Comparison of ENCODE assay signal across 8 cellular contexts in genomic region chr6:43627008-43627825, GRCh38. TPM values are rescaled to one million over a fixed set of nuclear protein-coding genes. Genes with fewer than 3 reads are reported as not detected.
DNase-seq lines count a peak whose midpoint lies in the region; ATAC-seq and TF ChIP-seq lines count a peak whose summit lies in the region.

No MANE protein-coding gene starts in this region.

- H3K9me3 ChIP-seq in tibial artery = no peaks in the 10 kb centered on the region

- DNase-seq in HEK293T (ENCODE audit: extremely low spot score) (peak; percentile 36), RPMI7951 (ENCODE audit: low read depth) (peak; percentile 94), dedifferentiated amniotic fluid mesenchymal stem cell (ENCODE audit: extremely low spot score) (peak; percentile 98), lung microvascular endothelial cell (ENCODE audit: low read depth in 2 of 2) (peak; percentile 97 to 98), tibial artery (peak; percentile 83 to 88)

- H3K4me3 ChIP-seq in tibial artery = peak overlapping the region in 1 of 2 donors; percentile 93

- H3K27me3 ChIP-seq in tibial artery = no peaks in the 10 kb centered on the region

- intact Hi-C loops in tibial artery (cut with DNase I; ENCODE audit: low total_unique reads) = no loop called here

- no peak for TF ChIP-seq CTCF in C4-2B (conservative IDR thresholded peaks at IDR 0.05)
- no peak for TF ChIP-seq CTCF in tibial artery (IDR thresholded peaks at IDR 0.05)

- peaks cover 38 to 44% (median 41%) of the 10 kb centered on the region in 3 donors for H3K36me3 ChIP-seq in tibial artery

- ATAC-seq in HG03460 (IDR thresholded peaks at IDR 0.05; ENCODE audit: unreplicated experiment) (no peak), HG03521 (IDR thresholded peaks at IDR 0.05; ENCODE audit: unreplicated experiment) (no peak)

- POLR2A ChIA-PET in HEK293T (lab: Yijun Ruan, JAX) = interaction anchor here (0.7 to 1.9 kb wide), 6 partner anchors 8 to 51 kb away, joined by 3 to 10 read pairs (median 4); partner anchors contain the start of genes MAD2L1BP, POLH and XPO5

- H3K4me1 ChIP-seq in tibial artery = peaks cover 0 to 25% (median 21%) of the 10 kb centered on the region in 4 donors

- H3K27ac ChIP-seq in C4-2B (peak overlapping the region; percentile 83; the same call in 1 of the 2 replicates), tibial artery (peak overlapping the region; percentile 93 to 95)

- CTCF ChIA-PET in HEK293T (lab: Yijun Ruan, JAX) = interaction anchor here (0.7 kb wide), 1 partner anchor 19 kb away, joined by 3 read pairs; no protein-coding TSS in a partner anchor

TF ChIP-seq in HEK293T, 16 proteins besides CTCF, POLR2A, EP300 and RAD21:
- TF ChIP-seq FOXK2 (IDR thresholded peaks at IDR 0.05) = no peak
- TF ChIP-seq ELF4 (IDR thresholded peaks at IDR 0.05) = no peak
- no peak for TF ChIP-seq FOXM1 (IDR thresholded peaks at IDR 0.05; ENCODE audit: borderline replicate concordance)
- TF ChIP-seq CTBP1 (IDR thresholded peaks at IDR 0.05; ENCODE audit: borderline replicate concordance) = no peak
- TF ChIP-seq SUZ12 (IDR thresholded peaks at IDR 0.05) = no peak

RNA-seq across cellular contexts. Expression of gene GTPBP2, which starts 1.8 kb away (rescaled TPM):
- 39.5 and 42.4 TPM in 2 replicates for total RNA-seq in RPMI7951 (2014; rRNA removed; shearing (Covaris generic))
- total RNA-seq in lung microvascular endothelial cell = 25.7 and 32.3 TPM in 2 replicates

RNA-seq across cellular contexts. Expression of gene MAD2L1BP, which starts 8.4 kb away (rescaled TPM):
- 71.7 and 86.2 TPM in 2 replicates for total RNA-seq in RPMI7951 (2014; rRNA removed; shearing (Covaris generic))
- total RNA-seq in lung microvascular endothelial cell = 18.1 and 20.8 TPM in 2 replicates

RNA-seq across cellular contexts. Expression of gene RSPH9, which starts 17.6 kb away (rescaled TPM):
- 1.1 and 1.3 TPM in 2 replicates for total RNA-seq in RPMI7951 (2014; rRNA removed; shearing (Covaris generic))
- total RNA-seq in lung microvascular endothelial cell = 0.20 and 0.22 TPM in 2 replicates

RNA-seq across cellular contexts. Expression of gene POLH, which starts 51.2 kb away (rescaled TPM):
- total RNA-seq in RPMI7951 (2014; rRNA removed; shearing (Covaris generic)) = 33.6 and 38.0 TPM in 2 replicates
- total RNA-seq in lung microvascular endothelial cell = 8.1 and 12.6 TPM in 2 replicates

RNA-seq across cellular contexts. Expression of gene XPO5, which starts 51.4 kb away (rescaled TPM):
- total RNA-seq in RPMI7951 (2014; rRNA removed; shearing (Covaris generic)) = 40.2 and 48.1 TPM in 2 replicates
- total RNA-seq in lung microvascular endothelial cell = 16.6 and 23.4 TPM in 2 replicates

Comparison
In these comparisons a context has a peak if more than half of its experiments do, and no peak if none do; other contexts are left out.
1. DNase-seq: peak in every context shown above with its lines; median percentile 98 in dedifferentiated amniotic fluid mesenchymal stem cell; 98 in lung microvascular endothelial cell; 94 in RPMI7951; 86 in tibial artery; 36 in HEK293T.